In genomic region chr5:112757468-112758208, GRCh38 we compare ENCODE assay signal across 8 cellular contexts. TPM values are rescaled to one million over a fixed set of nuclear protein-coding genes. Genes with fewer than 3 reads are reported as not detected.
A peak's percentile ranks its signal among the peaks of the same experiment; 100 is the strongest.
DNase-seq lines count a peak whose midpoint lies in the region; ATAC-seq, FAIRE-seq and TF ChIP-seq lines count a peak whose summit lies in the region.

No MANE protein-coding gene starts in this region.

- no peak overlapping the region for H3K4me3 ChIP-seq in vagina

- peak; percentile 96 for ATAC-seq in GM21529 (IDR thresholded peaks at IDR 0.05; ENCODE audit: unreplicated experiment)

- intact Hi-C loops in dendritic cell treated with granulocyte-macrophage colony-stimulating factor and Interleukin-4, amounts not matched to agents 40 ng/mL and 50 ng/mL, for 4 days (cut with micrococcal nuclease) = loop anchor here (1.0 to 2.0 kb wide), 3 partner anchors 66 to 583 kb away; no protein-coding TSS in a partner anchor
- intact Hi-C loops in vagina (cut with DNase I) = loop anchor here (5.0 kb wide), 1 partner anchor 205 kb away; no protein-coding TSS in a partner anchor

- H3K36me3 ChIP-seq in vagina = no peaks in the 10 kb centered on the region

- H3K4me1 Mint-ChIP-seq in dendritic cell treated with granulocyte-macrophage colony-stimulating factor and Interleukin-4, amounts not matched to agents 40 ng/mL and 50 ng/mL, for 4 days (ENCODE audit: low read depth) = peaks cover 5% of the 10 kb centered on the region

- no peaks in the 10 kb centered on the region for H3K4me1 ChIP-seq in vagina

- H3K27me3 Mint-ChIP-seq in dendritic cell treated with granulocyte-macrophage colony-stimulating factor and Interleukin-4, amounts not matched to agents 40 ng/mL and 50 ng/mL, for 4 days = no peaks in the 10 kb centered on the region

- no peak for TF ChIP-seq POLR2A in vagina (IDR thresholded peaks at IDR 0.05)

- TF ChIP-seq CTCF in vagina (IDR thresholded peaks at IDR 0.05) = peak; percentile 63 to 82 (median 76)

- no peaks in the 10 kb centered on the region for H3K9me3 Mint-ChIP-seq in dendritic cell treated with granulocyte-macrophage colony-stimulating factor and Interleukin-4, amounts not matched to agents 40 ng/mL and 50 ng/mL, for 4 days

- no peaks in the 10 kb centered on the region for H3K27me3 ChIP-seq in vagina

- peak overlapping the region; percentile 38 for H3K27ac ChIP-seq in vagina

- peak overlapping the region; percentile 34 for H3K27ac Mint-ChIP-seq in dendritic cell treated with granulocyte-macrophage colony-stimulating factor and Interleukin-4, amounts not matched to agents 40 ng/mL and 50 ng/mL, for 4 days

- FAIRE-seq in RCC 7860 (lab: Jason Lieb, UNC) = peak; percentile 91

- peak; percentile 57 for DNase-seq in NCI-H1436 (lab: John Stamatoyannopoulos, UW)
- DNase-seq in NCI-H1436 treated with DMSO at 0.1 percent for 48 hours (lab: John Stamatoyannopoulos, UW) = no peak
- peak; percentile 15 for DNase-seq in HuH-7 (ENCODE audit: low spot score)
- DNase-seq in RCC 7860 (ENCODE audit: low spot score) = peak; percentile 55
- peak; percentile 89 for DNase-seq in medulla oblongata (ENCODE audit: extremely low spot score)
- DNase-seq in vagina (ENCODE audit: extremely low spot score in 2 of 2) = no peak

- H3K9me3 ChIP-seq in vagina = no peaks in the 10 kb centered on the region

- peaks cover 52% of the 10 kb centered on the region for H3K36me3 Mint-ChIP-seq in dendritic cell treated with granulocyte-macrophage colony-stimulating factor and Interleukin-4, amounts not matched to agents 40 ng/mL and 50 ng/mL, for 4 days (ENCODE audit: low read depth)

- no peak overlapping the region for H3K4me3 Mint-ChIP-seq in dendritic cell treated with granulocyte-macrophage colony-stimulating factor and Interleukin-4, amounts not matched to agents 40 ng/mL and 50 ng/mL, for 4 days

RNA-seq across cellular contexts. Expression of gene APC, which starts 20.0 kb away (rescaled TPM):
- total RNA-seq in vagina = 92.8 TPM

Comparison
In these comparisons a context has a peak if more than half of its experiments do, and no peak if none do; other contexts are left out.
1. DNase-seq: peak in NCI-H1436 (single experiment), HuH-7 (single experiment), RCC 7860 (single experiment) and medulla oblongata (single experiment); none in NCI-H1436 treated with DMSO at 0.1 percent for 48 hours (single experiment) and vagina (0 of 2).